11 cellular contexts compared by ENCODE assay signal in genomic region chr7:32206987-32207386, GRCh38.
A peak's percentile ranks its signal among the peaks of the same experiment; 100 is the strongest.
DNase-seq lines count a peak whose midpoint lies in the region; ATAC-seq, FAIRE-seq and TF ChIP-seq lines count a peak whose summit lies in the region.
"Had no signal": no experiment of that assay in that cellular context is flagged by ENCODE, and none has a peak within 500 bp of the region (broad histone marks: within the 10 kb centered on the region; RNA-seq: fewer than 3 reads in every experiment).

No MANE protein-coding gene starts in this region.

- no peaks in the 10 kb centered on the region for H3K9me3 ChIP-seq in body of pancreas
- H3K9me3 ChIP-seq: lower lobe of right lung had no signal

- intact Hi-C loops in body of pancreas (cut with DNase I), result loop anchor here (10.0 kb wide), 1 partner anchor 158 kb away; no protein-coding TSS in a partner anchor

- no peak for FAIRE-seq in HTR-8/SVneo (lab: Jason Lieb, UNC)

- TF ChIP-seq CTCF in AG09319 (IDR thresholded peaks at IDR 0.05; ENCODE audit: low read depth, low read length), result peak; percentile 16
- peak in 3 of 7 experiments; percentile 8 to 27 (median 25) for TF ChIP-seq CTCF in body of pancreas (IDR thresholded peaks at IDR 0.05)

- no peak overlapping the region for H3K27ac ChIP-seq in body of pancreas
- H3K27ac ChIP-seq: HL-60, lower lobe of right lung had no signal

- no peak for DNase-seq in AG09319 (ENCODE audit: extremely low read depth, low read depth)
- peak; percentile 37 for DNase-seq in HTR-8/SVneo (ENCODE audit: insufficient read length, low spot score)
- DNase-seq in body of pancreas, result peak in 2 of 4 donors; percentile 13 to 30
- DNase-seq in islet precursor cell, result peak; percentile 83
- no peak for DNase-seq in NCI-H774 (lab: John Stamatoyannopoulos, UW)
- no peak for DNase-seq in NCI-H1105 (lab: John Stamatoyannopoulos, UW)
- DNase-seq in effector CD4-positive, alpha-beta T cell, result no peak
- DNase-seq: lower lobe of right lung; stimulated activated CD4-positive, alpha-beta T cell treated with anti-CD3 and anti-CD28 coated beads, Interleukin-2, amount 100 ng/mL, for 24 hours had no signal

- H3K36me3 ChIP-seq in body of pancreas (replicated peaks in 1 of 2; ENCODE audit: insufficient read depth in 1 of 2, low read depth in 2 of 2), result no peaks in the 10 kb centered on the region
- H3K36me3 ChIP-seq: lower lobe of right lung had no signal

- no peak overlapping the region for H3K4me3 ChIP-seq in body of pancreas
- H3K4me3 ChIP-seq: lower lobe of right lung had no signal

- no peaks in the 10 kb centered on the region for H3K4me1 ChIP-seq in body of pancreas
- H3K4me1 ChIP-seq: lower lobe of right lung had no signal

- WGBS in body of pancreas, 2 donors, result 6 to 10% methylated on average over 6 to 8 of the region's 8 CpGs

- no peak for TF ChIP-seq POLR2A in body of pancreas (IDR thresholded peaks at IDR 0.05)

- ATAC-seq in body of pancreas (peak; percentile 46), GM21367 (IDR thresholded peaks at IDR 0.05; ENCODE audit: unreplicated experiment) (no peak)
- ATAC-seq: lower lobe of right lung had no signal

- H3K27me3 ChIP-seq in body of pancreas, result no peaks in the 10 kb centered on the region

Comparison
In these comparisons a context has a peak if more than half of its experiments do, and no peak if none do; other contexts are left out.
1. DNase-seq: peak in HTR-8/SVneo (single experiment) and islet precursor cell (single experiment); none in AG09319 (single experiment), NCI-H774 (single experiment), NCI-H1105 (single experiment) and effector CD4-positive, alpha-beta T cell (single experiment).